1 cellular context compared by ENCODE assay signal in the genomic region with DNA sequence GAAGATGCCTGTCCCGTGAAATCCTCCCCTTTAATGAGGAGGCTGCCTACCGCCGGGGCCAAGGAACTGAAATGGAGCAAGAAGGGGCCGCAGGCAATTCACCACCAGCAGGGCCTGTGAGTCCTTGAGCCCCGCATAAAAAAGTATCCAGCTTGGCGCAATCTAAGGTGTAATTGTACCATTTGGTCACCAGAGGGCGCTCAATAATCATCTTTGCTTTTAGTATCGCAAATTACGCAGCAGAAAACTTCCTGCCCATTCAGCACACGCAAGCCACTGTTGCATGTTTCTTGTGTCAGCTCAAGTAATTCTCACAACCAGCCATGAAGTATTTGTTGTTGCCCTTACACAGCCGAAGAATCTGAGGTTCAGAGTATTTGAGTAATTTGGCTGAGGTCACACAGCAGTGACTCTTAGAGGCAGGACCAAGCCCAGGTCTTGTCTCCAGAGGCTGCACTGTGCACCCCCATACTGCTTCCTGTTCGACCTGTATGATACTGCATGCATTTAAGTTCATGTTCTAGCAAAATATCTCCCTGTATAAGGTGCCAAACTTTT.
TF ChIP-seq lines count a peak whose summit lies in the region.

No MANE protein-coding gene starts in this region.

TF ChIP-seq in HepG2, 621 proteins besides CTCF, POLR2A, EP300 and RAD21 (continued from another document and continues in another):
- TF ChIP-seq UBTF (CRISPR knock-in tag; IDR thresholded peaks at IDR 0.05) (peak; percentile 5), ARID2 (CRISPR knock-in tag; IDR thresholded peaks at IDR 0.05; ENCODE audit: borderline replicate concordance) (no peak), ZNF317 (CRISPR knock-in tag; IDR thresholded peaks at IDR 0.05) (no peak), KAT2B (IDR thresholded peaks at IDR 0.05; ENCODE audit: borderline replicate concordance, low read depth, low read length) (no peak), ZNF572 (CRISPR knock-in tag; IDR thresholded peaks at IDR 0.05) (no peak), HES4 (CRISPR knock-in tag; IDR thresholded peaks at IDR 0.05; ENCODE audit: borderline replicate concordance) (no peak), BRCA1 (CRISPR knock-in tag; IDR thresholded peaks at IDR 0.05) (no peak), ZNF468 (CRISPR knock-in tag; IDR thresholded peaks at IDR 0.05) (no peak), ZNF547 (CRISPR knock-in tag; IDR thresholded peaks at IDR 0.05) (no peak), ZNF713 (CRISPR knock-in tag; IDR thresholded peaks at IDR 0.05) (no peak), NRL (CRISPR knock-in tag; IDR thresholded peaks at IDR 0.05; ENCODE audit: borderline replicate concordance) (no peak), AHR (CRISPR knock-in tag; IDR thresholded peaks at IDR 0.05) (no peak), TSC22D2 (CRISPR knock-in tag; IDR thresholded peaks at IDR 0.05; ENCODE audit: borderline replicate concordance) (no peak), HIC2 (CRISPR knock-in tag; IDR thresholded peaks at IDR 0.05; ENCODE audit: low read depth) (0 out of 2 replicates have a peak, but pooled peaks have one; percentile 20), ZNF790 (CRISPR knock-in tag; IDR thresholded peaks at IDR 0.05; ENCODE audit: borderline replicate concordance) (no peak), NR1H2 (CRISPR knock-in tag; IDR thresholded peaks at IDR 0.05; ENCODE audit: borderline replicate concordance, low read depth) (no peak), MIER3 (CRISPR knock-in tag; IDR thresholded peaks at IDR 0.05; ENCODE audit: borderline replicate concordance) (no peak), TOPORS (CRISPR knock-in tag; IDR thresholded peaks at IDR 0.05) (no peak), ZNF263 (CRISPR knock-in tag; IDR thresholded peaks at IDR 0.05) (no peak), HNF4G (IDR thresholded peaks at IDR 0.05; ENCODE audit: borderline replicate concordance, low read depth, low read length) (no peak), HNF4G (CRISPR knock-in tag; IDR thresholded peaks at IDR 0.05; ENCODE audit: borderline replicate concordance, low read depth) (0 out of 2 replicates have a peak, but pooled peaks have one; percentile 38), CERS6 (CRISPR knock-in tag; IDR thresholded peaks at IDR 0.05) (no peak)
- TF ChIP-seq, protein P1, sequence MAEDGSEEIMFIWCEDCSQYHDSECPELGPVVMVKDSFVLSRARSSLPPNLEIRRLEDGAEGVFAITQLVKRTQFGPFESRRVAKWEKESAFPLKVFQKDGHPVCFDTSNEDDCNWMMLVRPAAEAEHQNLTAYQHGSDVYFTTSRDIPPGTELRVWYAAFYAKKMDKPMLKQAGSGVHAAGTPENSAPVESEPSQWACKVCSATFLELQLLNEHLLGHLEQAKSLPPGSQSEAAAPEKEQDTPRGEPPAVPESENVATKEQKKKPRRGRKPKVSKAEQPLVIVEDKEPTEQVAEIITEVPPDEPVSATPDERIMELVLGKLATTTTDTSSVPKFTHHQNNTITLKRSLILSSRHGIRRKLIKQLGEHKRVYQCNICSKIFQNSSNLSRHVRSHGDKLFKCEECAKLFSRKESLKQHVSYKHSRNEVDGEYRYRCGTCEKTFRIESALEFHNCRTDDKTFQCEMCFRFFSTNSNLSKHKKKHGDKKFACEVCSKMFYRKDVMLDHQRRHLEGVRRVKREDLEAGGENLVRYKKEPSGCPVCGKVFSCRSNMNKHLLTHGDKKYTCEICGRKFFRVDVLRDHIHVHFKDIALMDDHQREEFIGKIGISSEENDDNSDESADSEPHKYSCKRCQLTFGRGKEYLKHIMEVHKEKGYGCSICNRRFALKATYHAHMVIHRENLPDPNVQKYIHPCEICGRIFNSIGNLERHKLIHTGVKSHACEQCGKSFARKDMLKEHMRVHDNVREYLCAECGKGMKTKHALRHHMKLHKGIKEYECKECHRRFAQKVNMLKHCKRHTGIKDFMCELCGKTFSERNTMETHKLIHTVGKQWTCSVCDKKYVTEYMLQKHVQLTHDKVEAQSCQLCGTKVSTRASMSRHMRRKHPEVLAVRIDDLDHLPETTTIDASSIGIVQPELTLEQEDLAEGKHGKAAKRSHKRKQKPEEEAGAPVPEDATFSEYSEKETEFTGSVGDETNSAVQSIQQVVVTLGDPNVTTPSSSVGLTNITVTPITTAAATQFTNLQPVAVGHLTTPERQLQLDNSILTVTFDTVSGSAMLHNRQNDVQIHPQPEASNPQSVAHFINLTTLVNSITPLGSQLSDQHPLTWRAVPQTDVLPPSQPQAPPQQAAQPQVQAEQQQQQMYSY (CRISPR knock-in tag; IDR thresholded peaks at IDR 0.05): no peak
- TF ChIP-seq, protein P2, sequence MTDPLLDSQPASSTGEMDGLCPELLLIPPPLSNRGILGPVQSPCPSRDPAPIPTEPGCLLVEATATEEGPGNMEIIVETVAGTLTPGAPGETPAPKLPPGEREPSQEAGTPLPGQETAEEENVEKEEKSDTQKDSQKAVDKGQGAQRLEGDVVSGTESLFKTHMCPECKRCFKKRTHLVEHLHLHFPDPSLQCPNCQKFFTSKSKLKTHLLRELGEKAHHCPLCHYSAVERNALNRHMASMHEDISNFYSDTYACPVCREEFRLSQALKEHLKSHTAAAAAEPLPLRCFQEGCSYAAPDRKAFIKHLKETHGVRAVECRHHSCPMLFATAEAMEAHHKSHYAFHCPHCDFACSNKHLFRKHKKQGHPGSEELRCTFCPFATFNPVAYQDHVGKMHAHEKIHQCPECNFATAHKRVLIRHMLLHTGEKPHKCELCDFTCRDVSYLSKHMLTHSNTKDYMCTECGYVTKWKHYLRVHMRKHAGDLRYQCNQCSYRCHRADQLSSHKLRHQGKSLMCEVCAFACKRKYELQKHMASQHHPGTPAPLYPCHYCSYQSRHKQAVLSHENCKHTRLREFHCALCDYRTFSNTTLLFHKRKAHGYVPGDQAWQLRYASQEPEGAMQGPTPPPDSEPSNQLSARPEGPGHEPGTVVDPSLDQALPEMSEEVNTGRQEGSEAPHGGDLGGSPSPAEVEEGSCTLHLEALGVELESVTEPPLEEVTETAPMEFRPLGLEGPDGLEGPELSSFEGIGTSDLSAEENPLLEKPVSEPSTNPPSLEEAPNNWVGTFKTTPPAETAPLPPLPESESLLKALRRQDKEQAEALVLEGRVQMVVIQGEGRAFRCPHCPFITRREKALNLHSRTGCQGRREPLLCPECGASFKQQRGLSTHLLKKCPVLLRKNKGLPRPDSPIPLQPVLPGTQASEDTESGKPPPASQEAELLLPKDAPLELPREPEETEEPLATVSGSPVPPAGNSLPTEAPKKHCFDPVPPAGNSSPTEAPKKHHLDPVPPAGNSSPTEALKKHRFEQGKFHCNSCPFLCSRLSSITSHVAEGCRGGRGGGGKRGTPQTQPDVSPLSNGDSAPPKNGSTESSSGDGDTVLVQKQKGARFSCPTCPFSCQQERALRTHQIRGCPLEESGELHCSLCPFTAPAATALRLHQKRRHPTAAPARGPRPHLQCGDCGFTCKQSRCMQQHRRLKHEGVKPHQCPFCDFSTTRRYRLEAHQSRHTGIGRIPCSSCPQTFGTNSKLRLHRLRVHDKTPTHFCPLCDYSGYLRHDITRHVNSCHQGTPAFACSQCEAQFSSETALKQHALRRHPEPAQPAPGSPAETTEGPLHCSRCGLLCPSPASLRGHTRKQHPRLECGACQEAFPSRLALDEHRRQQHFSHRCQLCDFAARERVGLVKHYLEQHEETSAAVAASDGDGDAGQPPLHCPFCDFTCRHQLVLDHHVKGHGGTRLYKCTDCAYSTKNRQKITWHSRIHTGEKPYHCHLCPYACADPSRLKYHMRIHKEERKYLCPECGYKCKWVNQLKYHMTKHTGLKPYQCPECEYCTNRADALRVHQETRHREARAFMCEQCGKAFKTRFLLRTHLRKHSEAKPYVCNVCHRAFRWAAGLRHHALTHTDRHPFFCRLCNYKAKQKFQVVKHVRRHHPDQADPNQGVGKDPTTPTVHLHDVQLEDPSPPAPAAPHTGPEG (CRISPR knock-in tag; IDR thresholded peaks at IDR 0.05): no peak
- TF ChIP-seq, protein P3, sequence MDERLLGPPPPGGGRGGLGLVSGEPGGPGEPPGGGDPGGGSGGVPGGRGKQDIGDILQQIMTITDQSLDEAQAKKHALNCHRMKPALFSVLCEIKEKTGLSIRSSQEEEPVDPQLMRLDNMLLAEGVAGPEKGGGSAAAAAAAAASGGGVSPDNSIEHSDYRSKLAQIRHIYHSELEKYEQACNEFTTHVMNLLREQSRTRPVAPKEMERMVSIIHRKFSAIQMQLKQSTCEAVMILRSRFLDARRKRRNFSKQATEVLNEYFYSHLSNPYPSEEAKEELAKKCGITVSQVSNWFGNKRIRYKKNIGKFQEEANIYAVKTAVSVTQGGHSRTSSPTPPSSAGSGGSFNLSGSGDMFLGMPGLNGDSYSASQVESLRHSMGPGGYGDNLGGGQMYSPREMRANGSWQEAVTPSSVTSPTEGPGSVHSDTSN (CRISPR knock-in tag; IDR thresholded peaks at IDR 0.05): no peak
- TF ChIP-seq, protein P4, sequence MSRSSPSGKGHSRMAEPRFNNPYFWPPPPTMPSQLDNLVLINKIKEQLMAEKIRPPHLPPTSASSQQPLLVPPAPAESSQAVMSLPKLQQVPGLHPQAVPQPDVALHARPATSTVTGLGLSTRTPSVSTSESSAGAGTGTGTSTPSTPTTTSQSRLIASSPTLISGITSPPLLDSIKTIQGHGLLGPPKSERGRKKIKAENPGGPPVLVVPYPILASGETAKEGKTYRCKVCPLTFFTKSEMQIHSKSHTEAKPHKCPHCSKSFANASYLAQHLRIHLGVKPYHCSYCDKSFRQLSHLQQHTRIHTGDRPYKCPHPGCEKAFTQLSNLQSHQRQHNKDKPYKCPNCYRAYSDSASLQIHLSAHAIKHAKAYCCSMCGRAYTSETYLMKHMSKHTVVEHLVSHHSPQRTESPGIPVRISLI (CRISPR knock-in tag; IDR thresholded peaks at IDR 0.05; ENCODE audit: borderline replicate concordance): peak; percentile 63; the same call in 1 of the 2 replicates
- TF ChIP-seq, protein P5, sequence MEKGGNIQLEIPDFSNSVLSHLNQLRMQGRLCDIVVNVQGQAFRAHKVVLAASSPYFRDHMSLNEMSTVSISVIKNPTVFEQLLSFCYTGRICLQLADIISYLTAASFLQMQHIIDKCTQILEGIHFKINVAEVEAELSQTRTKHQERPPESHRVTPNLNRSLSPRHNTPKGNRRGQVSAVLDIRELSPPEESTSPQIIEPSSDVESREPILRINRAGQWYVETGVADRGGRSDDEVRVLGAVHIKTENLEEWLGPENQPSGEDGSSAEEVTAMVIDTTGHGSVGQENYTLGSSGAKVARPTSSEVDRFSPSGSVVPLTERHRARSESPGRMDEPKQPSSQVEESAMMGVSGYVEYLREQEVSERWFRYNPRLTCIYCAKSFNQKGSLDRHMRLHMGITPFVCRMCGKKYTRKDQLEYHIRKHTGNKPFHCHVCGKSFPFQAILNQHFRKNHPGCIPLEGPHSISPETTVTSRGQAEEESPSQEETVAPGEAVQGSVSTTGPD (CRISPR knock-in tag; IDR thresholded peaks at IDR 0.05): no peak
- TF ChIP-seq, protein P6, sequence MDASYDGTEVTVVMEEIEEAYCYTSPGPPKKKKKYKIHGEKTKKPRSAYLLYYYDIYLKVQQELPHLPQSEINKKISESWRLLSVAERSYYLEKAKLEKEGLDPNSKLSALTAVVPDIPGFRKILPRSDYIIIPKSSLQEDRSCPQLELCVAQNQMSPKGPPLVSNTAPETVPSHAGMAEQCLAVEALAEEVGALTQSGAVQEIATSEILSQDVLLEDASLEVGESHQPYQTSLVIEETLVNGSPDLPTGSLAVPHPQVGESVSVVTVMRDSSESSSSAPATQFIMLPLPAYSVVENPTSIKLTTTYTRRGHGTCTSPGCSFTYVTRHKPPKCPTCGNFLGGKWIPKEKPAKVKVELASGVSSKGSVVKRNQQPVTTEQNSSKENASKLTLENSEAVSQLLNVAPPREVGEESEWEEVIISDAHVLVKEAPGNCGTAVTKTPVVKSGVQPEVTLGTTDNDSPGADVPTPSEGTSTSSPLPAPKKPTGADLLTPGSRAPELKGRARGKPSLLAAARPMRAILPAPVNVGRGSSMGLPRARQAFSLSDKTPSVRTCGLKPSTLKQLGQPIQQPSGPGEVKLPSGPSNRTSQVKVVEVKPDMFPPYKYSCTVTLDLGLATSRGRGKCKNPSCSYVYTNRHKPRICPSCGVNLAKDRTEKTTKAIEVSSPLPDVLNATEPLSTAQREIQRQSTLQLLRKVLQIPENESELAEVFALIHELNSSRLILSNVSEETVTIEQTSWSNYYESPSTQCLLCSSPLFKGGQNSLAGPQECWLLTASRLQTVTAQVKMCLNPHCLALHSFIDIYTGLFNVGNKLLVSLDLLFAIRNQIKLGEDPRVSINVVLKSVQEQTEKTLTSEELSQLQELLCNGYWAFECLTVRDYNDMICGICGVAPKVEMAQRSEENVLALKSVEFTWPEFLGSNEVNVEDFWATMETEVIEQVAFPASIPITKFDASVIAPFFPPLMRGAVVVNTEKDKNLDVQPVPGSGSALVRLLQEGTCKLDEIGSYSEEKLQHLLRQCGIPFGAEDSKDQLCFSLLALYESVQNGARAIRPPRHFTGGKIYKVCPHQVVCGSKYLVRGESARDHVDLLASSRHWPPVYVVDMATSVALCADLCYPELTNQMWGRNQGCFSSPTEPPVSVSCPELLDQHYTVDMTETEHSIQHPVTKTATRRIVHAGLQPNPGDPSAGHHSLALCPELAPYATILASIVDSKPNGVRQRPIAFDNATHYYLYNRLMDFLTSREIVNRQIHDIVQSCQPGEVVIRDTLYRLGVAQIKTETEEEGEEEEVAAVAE (CRISPR knock-in tag; IDR thresholded peaks at IDR 0.05; ENCODE audit: borderline replicate concordance): peak; percentile 62; the same call in 1 of the 2 replicates
